8 cellular contexts compared by ENCODE assay signal in the genomic region with DNA sequence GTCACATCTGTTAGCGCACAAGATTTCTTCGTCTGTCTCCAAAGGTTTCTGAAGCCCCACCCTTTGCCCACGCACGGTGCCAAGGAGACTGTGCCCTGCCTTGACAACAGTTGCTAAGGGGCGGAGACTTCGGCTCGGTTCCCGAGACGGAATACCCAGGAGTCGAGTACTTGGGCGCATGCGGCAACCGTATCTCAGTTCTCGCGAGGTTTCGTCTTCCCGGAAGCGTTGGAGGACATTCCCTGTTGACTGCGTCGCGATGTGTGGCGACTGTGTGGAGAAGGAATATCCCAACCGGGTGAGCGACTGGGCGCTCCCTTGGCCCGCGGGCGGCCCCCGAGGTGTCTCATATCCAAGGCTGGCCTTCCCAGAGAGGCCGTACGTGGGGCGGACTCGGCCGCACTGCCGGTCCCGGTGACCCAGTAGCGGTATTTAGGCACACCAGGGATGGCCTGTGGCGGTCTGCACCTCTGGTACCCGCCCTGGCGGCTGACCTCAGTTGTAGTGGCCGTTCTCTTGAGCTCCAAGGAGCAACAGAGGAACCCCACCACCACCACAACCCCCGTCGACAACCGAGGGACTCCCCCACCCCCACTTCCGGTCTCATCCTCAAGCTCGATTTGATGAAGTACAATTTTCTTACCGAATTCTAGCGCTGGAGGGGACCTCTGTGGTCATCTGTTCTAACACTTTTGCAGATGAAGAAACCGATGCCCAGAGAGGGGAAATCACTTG. TPM values are rescaled to one million over a fixed set of nuclear protein-coding genes. Genes with fewer than 3 reads are reported as not detected.
A peak's percentile ranks its signal among the peaks of the same experiment; 100 is the strongest.
DNase-seq lines count a peak whose midpoint lies in the region; ATAC-seq, FAIRE-seq and TF ChIP-seq lines count a peak whose summit lies in the region.

A gene (plus strand): TSS at position 219 of the 735 bp plus-strand sequence. CDS start 41 bp downstream, at position 260.

- peak; percentile 99 for FAIRE-seq in urothelium cell line (lab: Jason Lieb, UNC)

- no peak for TF ChIP-seq CTCF in right atrium auricular region (IDR thresholded peaks at IDR 0.05)
- no peak for TF ChIP-seq CTCF in psoas muscle (IDR thresholded peaks at IDR 0.05)

- 0% methylated on average over 49 of the region's 49 CpGs for WGBS in psoas muscle, 3 donors

- H3K4me1 ChIP-seq in right atrium auricular region (peaks cover 0 to 35% of the 10 kb centered on the region in 2 donors), psoas muscle (peaks cover 39% of the 10 kb centered on the region)

- H3K27me3 ChIP-seq in right atrium auricular region (no peaks in the 10 kb centered on the region), psoas muscle (ENCODE audit: insufficient read depth in 3 of 3, low read length in 2 of 3) (no peaks in the 10 kb centered on the region)

- peak; percentile 97 for DNase-seq in NCI-H187 treated with DMSO at 0.1 percent for 48 hours (lab: John Stamatoyannopoulos, UW)
- DNase-seq in anterior cingulate cortex (lab: John Stamatoyannopoulos, UW): peak; percentile 82 to 98 (median 94)
- peak; percentile 99 for DNase-seq in right atrium auricular region (ENCODE audit: low spot score)
- peak; percentile 99 for DNase-seq in psoas muscle
- DNase-seq in urothelium cell line (ENCODE audit: low spot score): peak; percentile 100

- peak; percentile 80 for ATAC-seq in GM18499 (IDR thresholded peaks at IDR 0.05; ENCODE audit: insufficient read depth, unreplicated experiment)
- ATAC-seq in HG02943 (IDR thresholded peaks at IDR 0.05; ENCODE audit: low read depth, unreplicated experiment): peak; percentile 97
- ATAC-seq in psoas muscle: peak; percentile 98 to 99 (median 99)

- H3K27ac ChIP-seq in right atrium auricular region: peak within 1 kb of the TSS; percentile 95 to 97
- peak within 1 kb of the TSS; percentile 100 for H3K27ac ChIP-seq in psoas muscle

- H3K4me3 ChIP-seq in right atrium auricular region: peak within 1 kb of the TSS; percentile 94 to 96
- peak within 1 kb of the TSS; percentile 99 for H3K4me3 ChIP-seq in psoas muscle

- intact Hi-C loops in T-helper 2 cell treated with Interferon-gamma antibody and Interleukin-4, amounts not matched to agents 100 ng/mL and 5 ng/mL, for 36 hours (cut with micrococcal nuclease): loop anchor here (1.0 to 10.0 kb wide), 7 partner anchors 14 to 1272 kb away; a partner anchor contains a TSS
- intact Hi-C loops in psoas muscle (cut with DNase I): no loop called here

- no peaks in the 10 kb centered on the region for H3K9me3 ChIP-seq in right atrium auricular region
- no peaks in the 10 kb centered on the region for H3K9me3 ChIP-seq in psoas muscle

- H3K36me3 ChIP-seq in right atrium auricular region: no peaks in the 10 kb centered on the region
- no peaks in the 10 kb centered on the region for H3K36me3 ChIP-seq in psoas muscle (ENCODE audit: insufficient read depth in 1 of 2, low read depth in 1 of 2)

RNA-seq across cellular contexts. Expression of the gene that starts here (rescaled TPM):
- 72.9 and 73.6 TPM in 2 replicates for total RNA-seq in T-helper 2 cell treated with Interferon-gamma antibody and Interleukin-4, amounts not matched to agents 100 ng/mL and 5 ng/mL, for 36 hours
- 100 to 1,000 TPM in 1 of 2 donors, 10 to 100 TPM in 1; 70.9 to 102 TPM for total RNA-seq in right atrium auricular region
- total RNA-seq in psoas muscle: 100 to 1,000 TPM in 2 of 4 donors, 10 to 100 TPM in 2; 77.9 to 112 (median 94.1) TPM
- 10 to 100 TPM; 31.4 to 67.7 (median 53.4) TPM for polyA plus RNA-seq in psoas muscle

Comparison
In these comparisons a context has a peak if more than half of its experiments do, and no peak if none do; other contexts are left out.
1. Peak in every context shown above with its lines: DNase-seq, ATAC-seq, H3K4me3 ChIP-seq and H3K27ac ChIP-seq.